Comparison of ENCODE assay signal across 18 cellular contexts in the genomic region with DNA sequence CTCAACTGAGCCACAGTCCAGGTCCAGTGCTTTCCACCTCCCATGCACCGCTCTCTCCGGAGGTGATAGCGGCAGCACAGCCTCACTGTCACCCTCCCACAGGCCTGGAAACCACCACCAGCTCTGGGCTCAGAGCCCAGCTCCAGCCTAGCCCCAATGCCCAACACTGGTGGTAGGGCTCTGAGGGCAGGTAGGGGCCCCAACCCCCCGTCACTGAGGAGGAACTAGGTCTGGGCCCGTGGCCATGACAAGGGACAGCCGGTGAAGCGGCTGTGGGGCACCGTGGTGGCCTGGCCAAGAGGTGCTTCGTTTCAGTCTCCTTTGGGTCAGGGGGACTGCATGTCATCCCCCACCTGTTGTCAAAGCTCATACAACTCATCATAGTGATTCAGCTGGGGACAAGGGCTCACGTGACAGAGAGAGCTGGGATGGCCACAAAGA.
"Had no signal": no experiment of that assay in that cellular context is flagged by ENCODE, and none has a peak within 500 bp of the region (broad histone marks: within the 10 kb centered on the region; RNA-seq: fewer than 3 reads in every experiment).

No MANE protein-coding gene starts in this region.

- DNase-seq: activated CD4-positive, alpha-beta T cell treated with anti-CD3 and anti-CD28 coated beads for 48 hours; activated CD4-positive, CD25-positive, alpha-beta regulatory T cell; activated CD8-positive, alpha-beta T cell treated with anti-CD3 and anti-CD28 coated beads for 36 hours; activated naive CD4-positive, alpha-beta T cell; activated naive CD8-positive, alpha-beta T cell treated with anti-CD3 and anti-CD28 coated beads for 36 hours; activated T-cell treated with anti-CD3 and anti-CD28 coated beads, Interleukin-2, amount 50 U/mL, for 1 hour; body of pancreas; cortex of kidney; left lung; natural killer cell; retina; T-cell; uterus had no signal

- H3K4me1 ChIP-seq: body of pancreas, uterus had no signal

- ATAC-seq: activated CD8-positive, alpha-beta T cell treated with anti-CD3 and anti-CD28 coated beads for 36 hours; activated T-helper 17 cell treated with anti-CD3 and anti-CD28 coated beads, Interleukin-2, amount 50 U/mL, for 72 hours; body of pancreas; left lung; natural killer cell; SK-N-SH treated with all-trans-retinoic acid at 6 μM for 48 hours; T-cell had no signal

- H3K27me3 ChIP-seq: body of pancreas, left lung, tibial nerve, uterus had no signal

- H3K4me3 ChIP-seq: body of pancreas, left lung, tibial nerve, uterus had no signal

- H3K9me3 ChIP-seq: body of pancreas, left lung, tibial nerve, uterus had no signal

- H3K27ac ChIP-seq: body of pancreas, left lung, tibial nerve, uterus had no signal

- FAIRE-seq: frontal cortex, kidney had no signal

- H3K36me3 ChIP-seq: uterus had no signal
